1 cellular context compared by ENCODE assay signal in genomic region chr7:42137431-42137830, GRCh38.
TF ChIP-seq lines count a peak whose summit lies in the region.

No MANE protein-coding gene starts in this region.

TF ChIP-seq in WTC11, 78 proteins besides CTCF, POLR2A, EP300 and RAD21 (continued from another document):
- TF ChIP-seq AFF4 (CRISPR knock-in tag; IDR thresholded peaks at IDR 0.05; ENCODE audit: borderline replicate concordance) (no peak), JAZF1 (CRISPR knock-in tag; IDR thresholded peaks at IDR 0.05) (no peak), STAT6 (CRISPR knock-in tag; conservative IDR thresholded peaks at IDR 0.05; ENCODE audit: low read depth) (no peak), NFATC4 (CRISPR knock-in tag; IDR thresholded peaks at IDR 0.05) (no peak), ATF1 (CRISPR knock-in tag; IDR thresholded peaks at IDR 0.05) (no peak), ZNF281 (CRISPR knock-in tag; IDR thresholded peaks at IDR 0.05) (no peak), NFE2L1 (CRISPR knock-in tag; IDR thresholded peaks at IDR 0.05) (no peak), GRHL2 (CRISPR knock-in tag; IDR thresholded peaks at IDR 0.05; ENCODE audit: insufficient replicate concordance, severe bottlenecking) (no peak)
